ENCODE assay signal across 8 cellular contexts in the genomic region with DNA sequence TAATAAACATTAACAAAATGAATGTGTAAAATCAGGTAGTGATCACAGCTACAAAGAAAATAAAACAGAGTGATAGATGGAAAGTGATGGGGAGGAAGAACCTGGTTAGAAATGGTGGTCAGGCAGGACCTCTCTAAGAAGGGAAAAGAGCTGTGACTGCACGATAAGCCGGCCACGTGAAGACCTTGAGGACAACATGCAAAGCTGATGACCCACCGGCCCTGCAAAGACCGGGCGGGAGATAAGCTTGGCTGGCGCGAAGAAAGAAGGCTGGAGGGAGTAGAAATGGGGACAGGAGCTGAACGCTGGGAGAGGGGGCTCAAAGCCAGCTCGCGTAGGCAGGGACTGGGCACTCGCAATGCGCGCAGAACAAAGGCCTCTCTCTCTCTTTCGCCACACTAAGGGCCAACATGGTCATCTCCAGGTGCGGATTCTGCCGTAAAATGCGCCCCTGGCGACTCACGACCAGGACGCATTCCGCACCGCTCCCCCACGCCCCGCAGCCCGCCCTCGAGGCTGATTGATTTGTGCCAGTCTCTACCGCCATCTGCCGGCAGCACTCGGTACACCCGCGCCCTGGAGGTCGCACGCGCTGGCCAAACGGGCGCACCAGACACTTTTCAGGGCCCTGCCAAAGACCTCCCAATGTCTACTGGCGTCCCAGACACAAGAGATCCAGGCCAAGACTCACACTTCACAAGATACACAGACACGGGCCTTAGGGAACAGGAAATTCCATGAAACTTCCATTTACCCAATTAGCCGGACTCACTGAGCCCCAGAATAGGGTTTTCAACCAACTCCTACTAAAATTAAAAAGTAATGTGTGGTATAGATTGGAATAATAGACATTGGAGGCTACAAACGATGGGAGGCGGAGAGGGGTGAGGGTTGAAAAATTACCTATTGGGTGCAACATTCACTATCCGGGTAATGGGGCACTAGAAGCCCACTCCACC.
DNase-seq lines count a peak whose midpoint lies in the region; ATAC-seq lines count a peak whose summit lies in the region.

No MANE protein-coding gene starts in this region.

- ATAC-seq in GM18867 (IDR thresholded peaks at IDR 0.05; ENCODE audit: unreplicated experiment), result peak; percentile 93
- peak; percentile 86 for ATAC-seq in HG03108 (IDR thresholded peaks at IDR 0.05; ENCODE audit: unreplicated experiment)

- DNase-seq in AG08395 (ENCODE audit: low spot score) (peak; percentile 87), NCI-H2196 treated with DMSO at 0.1 percent for 48 hours (lab: John Stamatoyannopoulos, UW; ENCODE audit: unreplicated experiment) (peak; percentile 84), kidney glomerular epithelial cell (lab: John Stamatoyannopoulos, UW) (peak; percentile 67)
- DNase-seq in activated CD4-positive, CD25-positive, alpha-beta regulatory T cell (lab: John Stamatoyannopoulos, UW), result peak; percentile 77 to 89 (median 86)
- DNase-seq in central memory CD4-positive, alpha-beta T cell, result peak; percentile 77
- DNase-seq in stimulated activated CD4-positive, alpha-beta T cell treated with anti-CD3 and anti-CD28 coated beads, Interleukin-15, amount 100 ng/mL, for 48 hours (ENCODE audit: low read depth in 2 of 2), result peak; percentile 84 to 89

Comparison
In these comparisons a context has a peak if more than half of its experiments do, and no peak if none do; other contexts are left out.
1. Peak in every context shown above with its lines: DNase-seq and ATAC-seq.